In genomic region chr6:34701199-34701598, GRCh38 we compare ENCODE assay signal across 24 cellular contexts.
"Had no signal": no experiment of that assay in that cellular context is flagged by ENCODE, and none has a peak within 500 bp of the region (broad histone marks: within the 10 kb centered on the region; RNA-seq: fewer than 3 reads in every experiment).

No MANE protein-coding gene starts in this region.

- H3K4me2 ChIP-seq: KMS-11 had no signal

- H3K36me3 Mint-ChIP-seq: activated CD4-positive, alpha-beta memory T cell treated with anti-CD3 and anti-CD28 coated beads for 36 hours; activated naive CD8-positive, alpha-beta T cell treated with anti-CD3 and anti-CD28 coated beads for 36 hours had no signal

- H3K4me3 Mint-ChIP-seq: activated CD4-positive, alpha-beta memory T cell treated with anti-CD3 and anti-CD28 coated beads for 36 hours; activated CD4-positive, alpha-beta T cell treated with anti-CD3 and anti-CD28 coated beads, Interleukin-2, amount 10 ng/mL, durations not matched to agents 7 days and 5 days; activated naive CD8-positive, alpha-beta T cell treated with anti-CD3 and anti-CD28 coated beads for 36 hours; activated T-cell treated with anti-CD3 and anti-CD28 coated beads, Interleukin-2, amount 50 U/mL, for 4 hours had no signal

- H3K36me3 ChIP-seq: brain microvascular endothelial cell, cardiac muscle cell, Peyer's patch had no signal

- DNase-seq: activated CD4-positive, alpha-beta memory T cell treated with anti-CD3 and anti-CD28 coated beads for 36 hours; activated CD4-positive, alpha-beta T cell treated with anti-CD3 and anti-CD28 coated beads, Interleukin-2, amount 10 ng/mL, durations not matched to agents 7 days and 5 days; activated CD4-positive, CD25-positive, alpha-beta regulatory T cell; activated CD8-positive, alpha-beta memory T cell treated with anti-CD3 and anti-CD28 coated beads for 24 hours; activated effector memory CD4-positive, alpha-beta T cell treated with anti-CD3 and anti-CD28 coated beads, Interleukin-2, amount 50 U/mL, for 16 hours; activated naive CD4-positive, alpha-beta T cell treated with Interleukin-2 at 50 U/mL for 16 hours; activated naive CD8-positive, alpha-beta T cell treated with anti-CD3 and anti-CD28 coated beads for 36 hours; activated T-cell treated with anti-CD3 and anti-CD28 coated beads, Interleukin-2, amount 50 U/mL, for 4 hours; brain microvascular endothelial cell; NCI-H1092 treated with DMSO at 0.1 percent for 48 hours; NCI-H1417 treated with DMSO at 0.1 percent for 48 hours; NCI-H1694 treated with DMSO at 0.1 percent for 48 hours; NCI-H2081; NCI-H510A treated with DMSO at 0.1 percent for 48 hours; NCI-H69; NK-92 treated with Interleukin-12 subunit alpha and Interleukin-12 subunit beta, amount 100 ng/mL, for 24 hours; Peyer's patch; Right ventricle myocardium superior; SW 1271 had no signal

- H3K27me3 Mint-ChIP-seq: activated CD4-positive, alpha-beta memory T cell treated with anti-CD3 and anti-CD28 coated beads for 36 hours; activated CD4-positive, alpha-beta T cell treated with anti-CD3 and anti-CD28 coated beads, Interleukin-2, amount 10 ng/mL, durations not matched to agents 7 days and 5 days had no signal

- H3K27ac ChIP-seq: brain microvascular endothelial cell, cardiac muscle cell, KMS-11, Peyer's patch, RWPE1, SJSA1 had no signal

- H3K27me3 ChIP-seq: brain microvascular endothelial cell, cardiac muscle cell, Peyer's patch, SJSA1 had no signal

- H3K4me3 ChIP-seq: cardiac muscle cell, Peyer's patch, SJSA1 had no signal

- ATAC-seq: activated T-cell treated with anti-CD3 and anti-CD28 coated beads, Interleukin-2, amount 50 U/mL, for 4 hours; SK-N-SH treated with all-trans-retinoic acid at 6 μM for 48 hours had no signal

- H3K9me3 ChIP-seq: Peyer's patch, SJSA1 had no signal

- H3K4me1 ChIP-seq: Peyer's patch, SJSA1 had no signal

- H3K9me3 Mint-ChIP-seq: activated CD4-positive, alpha-beta memory T cell treated with anti-CD3 and anti-CD28 coated beads for 36 hours; activated CD4-positive, alpha-beta T cell treated with anti-CD3 and anti-CD28 coated beads, Interleukin-2, amount 10 ng/mL, durations not matched to agents 7 days and 5 days; activated naive CD8-positive, alpha-beta T cell treated with anti-CD3 and anti-CD28 coated beads for 36 hours; activated T-cell treated with anti-CD3 and anti-CD28 coated beads, Interleukin-2, amount 50 U/mL, for 4 hours had no signal

- H3K9ac ChIP-seq: KMS-11 had no signal

- H3K27ac Mint-ChIP-seq: activated CD4-positive, alpha-beta memory T cell treated with anti-CD3 and anti-CD28 coated beads for 36 hours; activated CD4-positive, alpha-beta T cell treated with anti-CD3 and anti-CD28 coated beads, Interleukin-2, amount 10 ng/mL, durations not matched to agents 7 days and 5 days; activated naive CD8-positive, alpha-beta T cell treated with anti-CD3 and anti-CD28 coated beads for 36 hours had no signal
